In the genomic region with DNA sequence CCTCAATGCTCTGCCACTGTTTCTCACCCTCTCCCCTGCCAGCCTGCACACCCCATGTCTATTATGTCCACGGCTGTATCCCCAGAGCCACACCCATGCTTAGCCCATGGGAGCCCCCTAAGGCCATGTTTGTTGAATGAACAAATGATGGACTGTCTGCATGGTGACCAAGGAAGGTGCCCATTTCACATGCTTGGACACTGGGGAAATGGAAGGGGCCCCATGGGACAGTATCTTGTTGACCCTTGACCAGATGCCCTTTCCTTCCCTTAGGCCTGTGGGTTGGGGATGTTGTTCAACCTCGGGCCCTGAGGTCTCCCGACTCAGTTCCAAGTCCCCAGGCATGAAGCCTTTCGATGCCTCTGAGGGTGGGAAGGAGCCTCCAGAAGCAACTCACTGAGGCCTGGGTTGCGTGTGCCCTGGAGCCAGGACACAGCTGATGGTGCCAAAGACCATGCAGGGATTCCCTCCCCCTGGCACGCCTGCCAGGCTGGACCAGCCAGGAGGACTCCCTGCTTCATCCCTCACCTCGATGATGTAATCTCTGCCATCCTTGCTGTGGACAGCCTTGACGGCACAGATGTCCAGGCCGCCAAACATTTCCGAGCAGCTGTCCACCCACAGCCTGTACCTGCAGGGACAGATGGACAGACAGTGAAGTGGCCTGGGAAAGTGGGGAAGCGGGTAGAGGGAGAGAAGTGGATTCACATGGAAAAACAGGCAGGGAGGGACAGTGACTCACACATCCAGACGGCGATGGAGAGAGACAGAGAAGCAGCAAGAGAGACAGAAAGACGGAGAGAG, we compare ENCODE assay signal across 10 cellular contexts. TPM values are rescaled to one million over a fixed set of nuclear protein-coding genes. Genes with fewer than 3 reads are reported as not detected.
DNase-seq lines count a peak whose midpoint lies in the region; TF ChIP-seq lines count a peak whose summit lies in the region.
"Had no signal": no experiment of that assay in that cellular context is flagged by ENCODE, and none has a peak within 500 bp of the region (broad histone marks: within the 10 kb centered on the region; RNA-seq: fewer than 3 reads in every experiment).

No MANE protein-coding gene starts in this region.

- H3K27ac ChIP-seq in adipose tissue (ENCODE audit: low read depth, low read length): peak overlapping the region; percentile 56
- H3K27ac ChIP-seq in sigmoid colon: peak overlapping the region; percentile 46 to 71 (median 64)
- H3K27ac ChIP-seq in Karpas-422 (ENCODE audit: low read length): no peak overlapping the region
- H3K27ac ChIP-seq in colonic mucosa: no peak overlapping the region

- 63 to 75% (median 72%) methylated on average over 14 of the region's 14 CpGs for WGBS in adipose tissue, 3 donors
- 85 to 87% methylated on average over 14 of the region's 14 CpGs for WGBS in sigmoid colon, 2 donors

- H2AFZ ChIP-seq in Karpas-422 (ENCODE audit: low read length): no peak overlapping the region

- H3K9me2 ChIP-seq in Karpas-422 (replicated peaks; ENCODE audit: insufficient read depth, low read length): no peaks in the 10 kb centered on the region

- DNase-seq in Daoy (ENCODE audit: low read depth) (peak; percentile 60), hepatic stellate cell (ENCODE audit: low spot score) (peak; percentile 52), sigmoid colon (no peak), hippocampal formation (lab: John Stamatoyannopoulos, UW) (no peak), iPS-NIHi11 (ENCODE audit: low spot score) (no peak), Karpas-422 (no peak), colonic mucosa (no peak)
- DNase-seq: naive B cell; stimulated activated CD4-positive, alpha-beta T cell treated with anti-CD3 and anti-CD28 coated beads, Interleukin-2, amount 100 ng/mL, for 48 hours had no signal

- H3K27me3 ChIP-seq in sigmoid colon (no peaks in the 10 kb centered on the region), Karpas-422 (ENCODE audit: low read length) (no peaks in the 10 kb centered on the region), colonic mucosa (no peaks in the 10 kb centered on the region)

- H3K4me1 ChIP-seq in sigmoid colon (peaks cover 0 to 38% (median 26%) of the 10 kb centered on the region in 4 donors), Karpas-422 (ENCODE audit: low read length) (peaks cover 5% of the 10 kb centered on the region), colonic mucosa (peaks cover 12% of the 10 kb centered on the region)

- H3K9ac ChIP-seq in Karpas-422 (ENCODE audit: low read length): no peak overlapping the region
- peak overlapping the region in 1 of 2 donors; percentile 32 for H3K9ac ChIP-seq in colonic mucosa (ENCODE audit: low read depth in 2 of 2, low read length in 2 of 2)

- H3K9me3 ChIP-seq in sigmoid colon (peaks cover 0 to 4% (median 1%) of the 10 kb centered on the region in 4 donors), Karpas-422 (ENCODE audit: low read length) (no peaks in the 10 kb centered on the region), colonic mucosa (no peaks in the 10 kb centered on the region)

- H3K4me3 ChIP-seq in sigmoid colon (peak overlapping the region in 1 of 4 donors; percentile 18), Karpas-422 (ENCODE audit: low read length) (no peak overlapping the region), colonic mucosa (no peak overlapping the region)

- H3K4me2 ChIP-seq in Karpas-422 (ENCODE audit: low read depth, low read length, poor library complexity, severe bottlenecking): no peak overlapping the region

- no peak for TF ChIP-seq EP300 in sigmoid colon (IDR thresholded peaks at IDR 0.05)

- TF ChIP-seq POLR2A in sigmoid colon (IDR thresholded peaks at IDR 0.05): no peak

- no peaks in the 10 kb centered on the region for H4K20me1 ChIP-seq in Karpas-422 (ENCODE audit: insufficient read depth, low read depth, low read length)

- H3K36me3 ChIP-seq in sigmoid colon (no peaks in the 10 kb centered on the region), Karpas-422 (ENCODE audit: insufficient read depth, low read length) (no peaks in the 10 kb centered on the region), colonic mucosa (no peaks in the 10 kb centered on the region)

- H3K79me2 ChIP-seq in Karpas-422 (ENCODE audit: low read length): peaks cover 3% of the 10 kb centered on the region; the same call in 1 of the 2 replicates

- intact Hi-C loops in sigmoid colon (cut with DNase I) (loop anchor here (2.0 kb wide), 1 partner anchor 85 kb away; no protein-coding TSS in a partner anchor), colonic mucosa (cut with DNase I) (loop anchor here (5.0 to 10.0 kb wide), 2 partner anchors 91 to 469 kb away; no protein-coding TSS in a partner anchor)

- TF ChIP-seq CTCF in sigmoid colon (IDR thresholded peaks at IDR 0.05): no peak
- TF ChIP-seq CTCF in colonic mucosa (IDR thresholded peaks at IDR 0.05): no peak

RNA-seq across cellular contexts. Expression of gene FBXO7, which starts 58.9 kb away (rescaled TPM):
- 83.6 and 97.4 TPM in 2 replicates for total RNA-seq in Daoy (2014; rRNA removed; shearing (Covaris generic))
- polyA plus RNA-seq in adipose tissue (10 to 100 TPM; 34.5 to 83.5 (median 50.8) TPM), sigmoid colon (10 to 100 TPM; 60.6 to 79.8 (median 73.9) TPM)
- total RNA-seq in sigmoid colon (10 to 100 TPM; 69.0 to 83.6 (median 81.9) TPM), colonic mucosa (10 to 100 TPM; 62.1 to 81.1 TPM)
- total RNA-seq in Karpas-422 (2014; rRNA removed; shearing (Covaris generic); ENCODE audit: low replicate concordance): 63.5 and 110 TPM in 2 replicates

Comparison
In these comparisons a context has a peak if more than half of its experiments do, and no peak if none do; other contexts are left out.
1. DNase-seq: peak in Daoy (single experiment) and hepatic stellate cell (single experiment); none in sigmoid colon (single experiment), hippocampal formation (0 of 2), iPS-NIHi11 (single experiment), Karpas-422 (single experiment) and colonic mucosa (single experiment).
2. H3K27ac ChIP-seq: peak in adipose tissue (single experiment) and sigmoid colon (4 of 4); none in Karpas-422 (single experiment) and colonic mucosa (single experiment).